In genomic region chr3:106331636-106332035, GRCh38 we compare ENCODE assay signal across 23 cellular contexts.
DNase-seq lines count a peak whose midpoint lies in the region; ATAC-seq and FAIRE-seq lines count a peak whose summit lies in the region.
"Had no signal": no experiment of that assay in that cellular context is flagged by ENCODE, and none has a peak within 500 bp of the region (broad histone marks: within the 10 kb centered on the region; RNA-seq: fewer than 3 reads in every experiment).

No MANE protein-coding gene starts in this region.

- no peak for ATAC-seq in stimulated activated naive CD8-positive, alpha-beta T cell treated with anti-CD3 and anti-CD28 coated beads, Interleukin-15, Interleukin-2, amounts not matched to agents 100 U/mL and 50 U/mL, for 24 hours
- ATAC-seq in HG03196 (IDR thresholded peaks at IDR 0.05; ENCODE audit: unreplicated experiment) = no peak
- ATAC-seq: HCT116 had no signal

- peaks cover 4% of the 10 kb centered on the region for H3K9me3 Mint-ChIP-seq in T-helper 1 cell treated with Interleukin-12 subunit alpha and Interleukin-12 subunit beta and Interleukin-4 antibody, amounts not matched to agents 30 μg/mL and 1 μg/mL, for 36 hours
- H3K9me3 Mint-ChIP-seq in activated T-cell treated with anti-CD3 and anti-CD28 coated beads, Interleukin-2, amount 50 U/mL, for 24 hours = peaks cover 3% of the 10 kb centered on the region
- H3K9me3 Mint-ChIP-seq in stimulated activated naive CD8-positive, alpha-beta T cell treated with anti-CD3 and anti-CD28 coated beads, Interleukin-15, Interleukin-2, amounts not matched to agents 100 ng/mL and 50 ng/mL, for 24 hours = peaks cover 4% of the 10 kb centered on the region

- H3K27ac Mint-ChIP-seq in T-helper 1 cell treated with Interleukin-12 subunit alpha and Interleukin-12 subunit beta and Interleukin-4 antibody, amounts not matched to agents 30 μg/mL and 1 μg/mL, for 36 hours = peak overlapping the region; percentile 27
- peak overlapping the region; percentile 83 for H3K27ac Mint-ChIP-seq in activated T-cell treated with anti-CD3 and anti-CD28 coated beads, Interleukin-2, amount 50 U/mL, for 24 hours
- H3K27ac Mint-ChIP-seq in stimulated activated naive CD8-positive, alpha-beta T cell treated with anti-CD3 and anti-CD28 coated beads, Interleukin-15, Interleukin-2, amounts not matched to agents 100 ng/mL and 50 ng/mL, for 24 hours = peak overlapping the region; percentile 69
- H3K27ac Mint-ChIP-seq: CD14-positive monocyte had no signal

- H3K36me3 Mint-ChIP-seq in T-helper 1 cell treated with Interleukin-12 subunit alpha and Interleukin-12 subunit beta and Interleukin-4 antibody, amounts not matched to agents 30 μg/mL and 1 μg/mL, for 36 hours (ENCODE audit: low read depth) = peaks cover 3% of the 10 kb centered on the region
- H3K36me3 Mint-ChIP-seq in activated T-cell treated with anti-CD3 and anti-CD28 coated beads, Interleukin-2, amount 50 U/mL, for 24 hours (ENCODE audit: low read depth) = peaks cover 3% of the 10 kb centered on the region
- peaks cover 3% of the 10 kb centered on the region for H3K36me3 Mint-ChIP-seq in stimulated activated naive CD8-positive, alpha-beta T cell treated with anti-CD3 and anti-CD28 coated beads, Interleukin-15, Interleukin-2, amounts not matched to agents 100 ng/mL and 50 ng/mL, for 24 hours (ENCODE audit: low read depth)
- H3K36me3 Mint-ChIP-seq: CD14-positive monocyte had no signal

- H3K27me3 Mint-ChIP-seq in T-helper 1 cell treated with Interleukin-12 subunit alpha and Interleukin-12 subunit beta and Interleukin-4 antibody, amounts not matched to agents 30 μg/mL and 1 μg/mL, for 36 hours (ENCODE audit: low read depth) = no peaks in the 10 kb centered on the region
- H3K27me3 Mint-ChIP-seq in activated T-cell treated with anti-CD3 and anti-CD28 coated beads, Interleukin-2, amount 50 U/mL, for 24 hours = no peaks in the 10 kb centered on the region
- H3K27me3 Mint-ChIP-seq in stimulated activated naive CD8-positive, alpha-beta T cell treated with anti-CD3 and anti-CD28 coated beads, Interleukin-15, Interleukin-2, amounts not matched to agents 100 ng/mL and 50 ng/mL, for 24 hours = no peaks in the 10 kb centered on the region

- peaks cover 53% of the 10 kb centered on the region for H3K4me1 Mint-ChIP-seq in T-helper 1 cell treated with Interleukin-12 subunit alpha and Interleukin-12 subunit beta and Interleukin-4 antibody, amounts not matched to agents 30 μg/mL and 1 μg/mL, for 36 hours (ENCODE audit: low read depth)
- peaks cover 79% of the 10 kb centered on the region for H3K4me1 Mint-ChIP-seq in activated T-cell treated with anti-CD3 and anti-CD28 coated beads, Interleukin-2, amount 50 U/mL, for 24 hours (ENCODE audit: low read depth)
- H3K4me1 Mint-ChIP-seq in stimulated activated naive CD8-positive, alpha-beta T cell treated with anti-CD3 and anti-CD28 coated beads, Interleukin-15, Interleukin-2, amounts not matched to agents 100 ng/mL and 50 ng/mL, for 24 hours (ENCODE audit: low read depth) = peaks cover 85% of the 10 kb centered on the region
- H3K4me1 Mint-ChIP-seq: CD14-positive monocyte had no signal

- DNase-seq in T-helper 1 cell (no peak), activated T-cell treated with anti-CD3 and anti-CD28 coated beads for 4 hours (no peak), urothelium cell line (ENCODE audit: low spot score) (no peak)
- no peak for DNase-seq in activated T-cell treated with anti-CD3 and anti-CD28 coated beads, Interleukin-2, amount 50 U/mL, for 24 hours
- no peak for DNase-seq in stimulated activated naive CD8-positive, alpha-beta T cell treated with anti-CD3 and anti-CD28 coated beads, Interleukin-15, Interleukin-2, amounts not matched to agents 100 U/mL and 50 U/mL, for 24 hours
- DNase-seq: BE2C, Calu3, DND-41, NCI-H1092, NCI-H1417 treated with DMSO at 0.1 percent for 48 hours, NCI-H1694 treated with DMSO at 0.1 percent for 48 hours, NCI-H2081, NCI-H2227 treated with DMSO at 0.1 percent for 48 hours, NCI-H526 treated with DMSO at 0.1 percent for 48 hours, Right ventricle myocardium superior, RPMI8226 had no signal

- H3K4me3 Mint-ChIP-seq in T-helper 1 cell treated with Interleukin-12 subunit alpha and Interleukin-12 subunit beta and Interleukin-4 antibody, amounts not matched to agents 30 μg/mL and 1 μg/mL, for 36 hours = no peak overlapping the region
- no peak overlapping the region for H3K4me3 Mint-ChIP-seq in activated T-cell treated with anti-CD3 and anti-CD28 coated beads, Interleukin-2, amount 50 U/mL, for 24 hours
- H3K4me3 Mint-ChIP-seq in stimulated activated naive CD8-positive, alpha-beta T cell treated with anti-CD3 and anti-CD28 coated beads, Interleukin-15, Interleukin-2, amounts not matched to agents 100 ng/mL and 50 ng/mL, for 24 hours = no peak overlapping the region
- H3K4me3 Mint-ChIP-seq: CD14-positive monocyte had no signal

- peak; percentile 46 for FAIRE-seq in urothelium cell line (lab: Jason Lieb, UNC)
- FAIRE-seq: GM19239, H1 had no signal

Comparison
In these comparisons a context has a peak if more than half of its experiments do, and no peak if none do; other contexts are left out.
1. H3K27ac Mint-ChIP-seq: peak in every context shown above with its lines; median percentile 83 in activated T-cell treated with anti-CD3 and anti-CD28 coated beads, Interleukin-2, amount 50 U/mL, for 24 hours; 69 in stimulated activated naive CD8-positive, alpha-beta T cell treated with anti-CD3 and anti-CD28 coated beads, Interleukin-15, Interleukin-2, amounts not matched to agents 100 ng/mL and 50 ng/mL, for 24 hours; 27 in T-helper 1 cell treated with Interleukin-12 subunit alpha and Interleukin-12 subunit beta and Interleukin-4 antibody, amounts not matched to agents 30 μg/mL and 1 μg/mL, for 36 hours.